ENCODE assay signal across 19 cellular contexts in genomic region chr16:88588148-88588547, GRCh38. TPM values are rescaled to one million over a fixed set of nuclear protein-coding genes. Genes with fewer than 3 reads are reported as not detected.
A peak's percentile ranks its signal among the peaks of the same experiment; 100 is the strongest.
DNase-seq lines count a peak whose midpoint lies in the region; ATAC-seq, FAIRE-seq and TF ChIP-seq lines count a peak whose summit lies in the region.
"Had no signal": no experiment of that assay in that cellular context is flagged by ENCODE, and none has a peak within 500 bp of the region (broad histone marks: within the 10 kb centered on the region; RNA-seq: fewer than 3 reads in every experiment).

No MANE protein-coding gene starts in this region.

- FAIRE-seq in K562 (lab: Jason Lieb, UNC): no peak
- FAIRE-seq: D721Med, GM12892 had no signal

- no peak for TF ChIP-seq CTCF in CD4-positive, alpha-beta T cell (IDR thresholded peaks at IDR 0.05)
- TF ChIP-seq CTCF in K562 (IDR thresholded peaks at IDR 0.05 in 2 of 3, conservative IDR thresholded peaks at IDR 0.05 in 1 of 3; ENCODE audit: insufficient read depth in 2 of 3, low read depth in 1 of 3, low read length in 3 of 3): no peak

- H3K27ac ChIP-seq in CD4-positive, alpha-beta T cell (ENCODE audit: low read depth, low read length): no peak overlapping the region
- no peak overlapping the region for H3K27ac ChIP-seq in K562 (ENCODE audit: extremely low read depth, low read depth, low read length)
- H3K27ac ChIP-seq: GM23248 had no signal

- intact Hi-C loops in CD4-positive, alpha-beta T cell (cut with DNase I, micrococcal nuclease): loop anchor here in 1 of 2 experiments (10.0 kb wide), 1 partner anchor 47 kb away; the partner anchor contains the start of gene IL17C
- intact Hi-C loops in K562 (cut with micrococcal nuclease): no loop called here

- no peaks in the 10 kb centered on the region for H3K9me3 ChIP-seq in CD4-positive, alpha-beta T cell (ENCODE audit: control insufficient read depth, low read length)
- no peaks in the 10 kb centered on the region for H3K9me3 ChIP-seq in K562 (replicated peaks; ENCODE audit: control insufficient read depth, insufficient read depth, low read depth, low read length)

- no peak overlapping the region for H3K4me3 ChIP-seq in K562
- H3K4me3 ChIP-seq: GM23248 had no signal

- H3K9me1 ChIP-seq in K562 (ENCODE audit: control insufficient read depth, insufficient read depth, low read length): no peaks in the 10 kb centered on the region

- peak overlapping the region; percentile 91 for H3K27ac Mint-ChIP-seq in activated CD8-positive, alpha-beta memory T cell treated with anti-CD3 and anti-CD28 coated beads, Interleukin-2, amount 10 ng/mL, durations not matched to agents 7 days and 5 days
- peak overlapping the region; percentile 87 for H3K27ac Mint-ChIP-seq in CD4-positive, alpha-beta T cell
- H3K27ac Mint-ChIP-seq in T-cell: peak overlapping the region; percentile 66 to 88

- H3K36me3 ChIP-seq in K562 (ENCODE audit: control insufficient read depth, insufficient read depth, low read length): peaks cover 87% of the 10 kb centered on the region

- H3K27me3 Mint-ChIP-seq in activated CD8-positive, alpha-beta memory T cell treated with anti-CD3 and anti-CD28 coated beads, Interleukin-2, amount 10 ng/mL, durations not matched to agents 7 days and 5 days: no peaks in the 10 kb centered on the region
- no peaks in the 10 kb centered on the region for H3K27me3 Mint-ChIP-seq in CD4-positive, alpha-beta T cell
- no peaks in the 10 kb centered on the region for H3K27me3 Mint-ChIP-seq in T-cell

- TF ChIP-seq EP300 in K562 (IDR thresholded peaks at IDR 0.05; ENCODE audit: low read length): no peak

- peaks cover 29% of the 10 kb centered on the region for H4K20me1 ChIP-seq in K562 (replicated peaks; ENCODE audit: control insufficient read depth, insufficient read depth, low read length)

- H3K36me3 Mint-ChIP-seq in activated CD8-positive, alpha-beta memory T cell treated with anti-CD3 and anti-CD28 coated beads, Interleukin-2, amount 10 ng/mL, durations not matched to agents 7 days and 5 days: peaks cover 51% of the 10 kb centered on the region
- peaks cover 71% of the 10 kb centered on the region for H3K36me3 Mint-ChIP-seq in CD4-positive, alpha-beta T cell (ENCODE audit: low read depth)
- H3K36me3 Mint-ChIP-seq in T-cell: peaks cover 47% of the 10 kb centered on the region

- H3K9ac ChIP-seq in K562 (ENCODE audit: insufficient read depth in 1 of 2, low read depth in 2 of 2, low read length in 2 of 2): no peak overlapping the region
- H3K9ac ChIP-seq: GM23248 had no signal

- in situ Hi-C loops in K562 (cut with MboI): no loop called here

- H3K4me2 ChIP-seq in K562 (ENCODE audit: insufficient read depth, low read length): no peak overlapping the region

- peaks cover 41% of the 10 kb centered on the region for H3K79me2 ChIP-seq in K562 (ENCODE audit: control insufficient read depth, insufficient read depth, low read length)

- 86% methylated on average over 4 of the region's 4 CpGs for WGBS in K562 (ENCODE audit: insufficient coverage, low coverage, missing lambda C conversion rate)

- no peak for TF ChIP-seq POLR2A in K562 (conservative IDR thresholded peaks at IDR 0.05)

- no peak for DNase-seq in activated CD8-positive, alpha-beta memory T cell treated with anti-CD3 and anti-CD28 coated beads, Interleukin-2, amount 10 ng/mL, durations not matched to agents 7 days and 5 days
- no peak for DNase-seq in activated CD8-positive, alpha-beta memory T cell treated with anti-CD3 and anti-CD28 coated beads, Interleukin-2, amount 50 U/mL, for 4 hours
- no peak for DNase-seq in CD4-positive, alpha-beta T cell
- no peak for DNase-seq in T-cell
- DNase-seq in K562 (ENCODE audit: extremely low read depth in 1 of 4, low spot score in 3 of 4): no peak
- no peak for DNase-seq in RKO (ENCODE audit: low spot score)
- DNase-seq in NCI-H2029 treated with DMSO at 0.1 percent for 48 hours (lab: John Stamatoyannopoulos, UW): no peak
- no peak for DNase-seq in NCI-H1436 (lab: John Stamatoyannopoulos, UW)
- DNase-seq: AML-193, DND-41, GDM1, GM23248, NCI-H1694, NCI-H345, NCI-H69, PC-3 had no signal

- peaks cover 0 to 4% of the 10 kb centered on the region in 2 experiments; a peak in 1 of 5 replicates for H3K4me1 ChIP-seq in K562 (replicated peaks in 1 of 2; ENCODE audit: control insufficient read depth in 2 of 2, insufficient read depth in 2 of 2, low read length in 2 of 2)

- TF ChIP-seq RAD21 in K562 (CRISPR knock-in tag; conservative IDR thresholded peaks at IDR 0.05 in 1 of 2, IDR thresholded peaks at IDR 0.05 in 1 of 2): no peak

- H2AFZ ChIP-seq in K562 (ENCODE audit: low read depth, low read length): no peak overlapping the region
- H2AFZ ChIP-seq: GM23248 had no signal

- CTCF ChIA-PET in activated CD8-positive, alpha-beta memory T cell treated with anti-CD3 and anti-CD28 coated beads, Interleukin-2, amount 10 ng/mL, durations not matched to agents 7 days and 5 days (lab: Charles Lee): interaction anchor here (0.9 kb wide), 1 partner anchor 32 kb away, joined by 3 read pairs; no protein-coding TSS in a partner anchor
- CTCF ChIA-PET in CD4-positive, alpha-beta T cell (lab: Charles Lee): no interaction called here
- CTCF ChIA-PET in T-cell (lab: Charles Lee) (no interaction called here), K562 (lab: Yijun Ruan, JAX; ENCODE audit: low intra/inter-chr PET ratio) (no interaction called here)

- BruUV-seq in K562 (replicated peaks; lab: Mats Ljungman, UMichigan): TSS peak; percentile 9

- no peak overlapping the region for H3K4me3 Mint-ChIP-seq in activated CD8-positive, alpha-beta memory T cell treated with anti-CD3 and anti-CD28 coated beads, Interleukin-2, amount 10 ng/mL, durations not matched to agents 7 days and 5 days
- no peak overlapping the region for H3K4me3 Mint-ChIP-seq in CD4-positive, alpha-beta T cell
- no peak overlapping the region for H3K4me3 Mint-ChIP-seq in T-cell

- no peaks in the 10 kb centered on the region for H3K27me3 ChIP-seq in CD4-positive, alpha-beta T cell (ENCODE audit: control insufficient read depth, insufficient read depth, low read length)
- H3K27me3 ChIP-seq in K562 (ENCODE audit: control insufficient read depth in 2 of 2, insufficient read depth in 2 of 2, low read length in 2 of 2): no peaks in the 10 kb centered on the region

- no peak for ATAC-seq in activated CD8-positive, alpha-beta memory T cell treated with anti-CD3 and anti-CD28 coated beads, Interleukin-2, amount 10 ng/mL, durations not matched to agents 7 days and 5 days
- no peak for ATAC-seq in CD4-positive, alpha-beta T cell (ENCODE audit: poor library complexity)
- no peak for ATAC-seq in T-cell (replicated peaks in 1 of 4)
- no peak for ATAC-seq in K562
- ATAC-seq: PC-3 had no signal

- POLR2A ChIA-PET in CD4-positive, alpha-beta T cell (lab: Charles Lee): interaction anchor here (1.1 kb wide), 1 partner anchor 17 kb away, joined by 3 read pairs; no protein-coding TSS in a partner anchor
- POLR2A ChIA-PET in T-cell (lab: Charles Lee): no interaction called here
- POLR2A ChIA-PET in K562 (lab: Yijun Ruan, JAX): interaction anchor here (0.5 to 1.4 kb wide), 4 partner anchors 9 to 204 kb away, joined by 3 to 7 read pairs (median 4); partner anchors contain the start of gene ZC3H18

- H3K4me1 Mint-ChIP-seq in activated CD8-positive, alpha-beta memory T cell treated with anti-CD3 and anti-CD28 coated beads, Interleukin-2, amount 10 ng/mL, durations not matched to agents 7 days and 5 days: peaks cover 59% of the 10 kb centered on the region
- H3K4me1 Mint-ChIP-seq in CD4-positive, alpha-beta T cell (ENCODE audit: low read depth): peaks cover 47% of the 10 kb centered on the region
- H3K4me1 Mint-ChIP-seq in T-cell: peaks cover 40 to 55% (median 47%) of the 10 kb centered on the region in 3 donors

- H3K9me3 Mint-ChIP-seq in activated CD8-positive, alpha-beta memory T cell treated with anti-CD3 and anti-CD28 coated beads, Interleukin-2, amount 10 ng/mL, durations not matched to agents 7 days and 5 days (ENCODE audit: low read depth): no peaks in the 10 kb centered on the region
- H3K9me3 Mint-ChIP-seq in CD4-positive, alpha-beta T cell: no peaks in the 10 kb centered on the region
- H3K9me3 Mint-ChIP-seq in T-cell: no peaks in the 10 kb centered on the region

RNA-seq across cellular contexts. Expression of gene ZC3H18, which starts 17.9 kb away (rescaled TPM):
- 10 to 100 TPM; 88.1 to 93.9 TPM for total RNA-seq in activated CD8-positive, alpha-beta memory T cell treated with anti-CD3 and anti-CD28 coated beads, Interleukin-2, amount 10 ng/mL, durations not matched to agents 7 days and 5 days
- 10 to 100 TPM; 92.6 to 93.7 TPM for total RNA-seq in CD4-positive, alpha-beta T cell
- total RNA-seq in T-cell (100 to 1,000 TPM in 2 of 5 donors, 10 to 100 TPM in 3; 87.0 to 111 (median 91.5) TPM), K562 (2014; rRNA removed) (26.9 and 35.1 TPM in 2 replicates), K562 (2014; rRNA removed; fragmentation: Illumina TruSeq; extraction: Trizol) (16.0 and 16.3 TPM in 2 replicates), K562 (2015; rRNA removed; fragmentation: Illumina TruSeq; extraction: Trizol) (31.1 and 33.9 TPM in 2 replicates), K562 (2021) (81.3 and 88.7 TPM in 2 replicates)
- total RNA-seq in K562 (2011; cell fraction: chromatin; rRNA removed; ENCODE audit: low replicate concordance): 74.4 and 112 TPM in 2 replicates
- 51.3 and 61.4 TPM in 2 replicates for total RNA-seq in K562 (2011; cell fraction: nucleolus; rRNA removed)
- total RNA-seq in K562 (2011; cell fraction: nucleoplasm; rRNA removed): 61.1 and 63.4 TPM in 2 replicates
- polyA plus RNA-seq in K562 (2011; rRNA removed) (12.5 and 15.8 TPM in 2 replicates), K562 (2014; fragmentation: Illumina TruSeq; extraction: Trizol) (60.7 and 65.3 TPM in 2 replicates), K562 (2014; fragmentation: Nextera tagmentation; extraction: Ambion mirVana) (1 to 10 TPM; 1.7 to 2.0 TPM), K562 (2014; rRNA removed) (37.1 and 49.2 TPM in 2 replicates)
- polyA plus RNA-seq in K562 (2011; cell fraction: cytosol; rRNA removed): 10.1 and 15.8 TPM in 2 replicates
- polyA plus RNA-seq in K562 (2011; cell fraction: nucleus; rRNA removed): 43.3 and 65.6 TPM in 2 replicates
- polyA plus RNA-seq in K562 (2012): 57.6 and 59.2 TPM in 2 replicates
- 7.9 and 9.1 TPM in 2 replicates for polyA minus RNA-seq in K562 (2011; rRNA and poly(A)+ RNA removed)
- polyA minus RNA-seq in K562 (2011; cell fraction: cytosol; rRNA and poly(A)+ RNA removed): 23.7 and 30.6 TPM in 2 replicates
- polyA minus RNA-seq in K562 (2011; cell fraction: nucleus; rRNA and poly(A)+ RNA removed): 17.5 and 19.1 TPM in 2 replicates

RNA-seq across cellular contexts. Expression of gene IL17C, which starts 50.2 kb away (rescaled TPM):
- total RNA-seq in activated CD8-positive, alpha-beta memory T cell treated with anti-CD3 and anti-CD28 coated beads, Interleukin-2, amount 10 ng/mL, durations not matched to agents 7 days and 5 days: under 1 TPM in 1 of 2 experiments, not detected in 1; 0.29 TPM
- under 1 TPM in 1 of 2 experiments, not detected in 1; 0.77 TPM for total RNA-seq in CD4-positive, alpha-beta T cell
- total RNA-seq in T-cell (under 1 TPM in 3 of 5 donors, not detected in 2; 0.35 to 0.93 (median 0.39) TPM), K562 (2014; rRNA removed) (not detected in 2 replicates), K562 (2014; rRNA removed; fragmentation: Illumina TruSeq; extraction: Trizol) (not detected in 2 replicates), K562 (2015; rRNA removed; fragmentation: Illumina TruSeq; extraction: Trizol) (not detected in 2 replicates), K562 (2021) (not detected in 2 replicates)
- not detected in 2 replicates for total RNA-seq in K562 (2011; cell fraction: chromatin; rRNA removed; ENCODE audit: low replicate concordance)
- total RNA-seq in K562 (2011; cell fraction: nucleolus; rRNA removed): not detected in 2 replicates
- total RNA-seq in K562 (2011; cell fraction: nucleoplasm; rRNA removed): not detected in 2 replicates
- polyA plus RNA-seq in K562 (2011; rRNA removed) (not detected in 2 replicates), K562 (2014; fragmentation: Illumina TruSeq; extraction: Trizol) (not detected in 2 replicates), K562 (2014; fragmentation: Nextera tagmentation; extraction: Ambion mirVana) (not detected), K562 (2014; rRNA removed) (not detected in 2 replicates)
- polyA plus RNA-seq in K562 (2011; cell fraction: cytosol; rRNA removed): not detected in 2 replicates
- 0.21 TPM in 1 of 2 replicates, not detected in the other for polyA plus RNA-seq in K562 (2011; cell fraction: nucleus; rRNA removed)
- polyA plus RNA-seq in K562 (2012): not detected in 2 replicates
- polyA minus RNA-seq in K562 (2011; rRNA and poly(A)+ RNA removed): not detected in 2 replicates
- polyA minus RNA-seq in K562 (2011; cell fraction: cytosol; rRNA and poly(A)+ RNA removed): not detected in 2 replicates
- not detected in 2 replicates for polyA minus RNA-seq in K562 (2011; cell fraction: nucleus; rRNA and poly(A)+ RNA removed)
- total RNA-seq: GM23248, HT1080, PC-3 had no signal
- polyA plus RNA-seq: GM23248 had no signal

Comparison
In these comparisons a context has a peak if more than half of its experiments do, and no peak if none do; other contexts are left out.
1. POLR2A ChIA-PET loops: an anchor here in CD4-positive, alpha-beta T cell (1.1 kb wide) and K562 (0.5 to 1.4 kb wide); none called in T-cell.